Comparison of ENCODE assay signal across 1 cellular context in genomic region chr9:85741875-85742629, GRCh38.
TF ChIP-seq lines count a peak whose summit lies in the region.

Gene AGTPBP1, minus strand, starts transcription at chr9:85741954. Its CDS starts 29,421 bp downstream, at chr9:85712533.

TF ChIP-seq in K562, 482 proteins besides CTCF, POLR2A, EP300 and RAD21 (continued from another document and continues in another):
- TF ChIP-seq ZMIZ1 (IDR thresholded peaks at IDR 0.05; ENCODE audit: low read depth in 2 of 2, low read length in 2 of 2) (no peak), SIN3B (IDR thresholded peaks at IDR 0.05; ENCODE audit: low read depth) (no peak), MEF2A (IDR thresholded peaks at IDR 0.05; ENCODE audit: control insufficient read depth, low read depth, low read length) (no peak), CBX5 (IDR thresholded peaks at IDR 0.05; ENCODE audit: borderline replicate concordance, low read depth) (no peak), SMARCA4 (IDR thresholded peaks at IDR 0.05) (no peak), ARID1B (IDR thresholded peaks at IDR 0.05) (no peak), FIP1L1 (IDR thresholded peaks at IDR 0.05; ENCODE audit: low read depth, low read length, poor library complexity, severe bottlenecking) (no peak), SREBF1 (IDR thresholded peaks at IDR 0.05; ENCODE audit: borderline replicate concordance, low read depth, low read length) (no peak), RB1 (IDR thresholded peaks at IDR 0.05; ENCODE audit: low read depth) (peak; percentile 67; the same call in 1 of the 2 replicates), ZC3H11A (IDR thresholded peaks at IDR 0.05; ENCODE audit: low read depth, low read length) (no peak), CTBP1 (IDR thresholded peaks at IDR 0.05; ENCODE audit: borderline replicate concordance) (peak; percentile 96), E2F6 (IDR thresholded peaks at IDR 0.05; ENCODE audit: borderline replicate concordance in 1 of 2, extremely low read depth in 1 of 2, insufficient read depth in 1 of 2, insufficient read length in 1 of 2, low read depth in 1 of 2, low read length in 1 of 2, poor library complexity in 1 of 2, severe bottlenecking in 1 of 2) (peak; percentile 30 to 68), HINFP (tag; conservative IDR thresholded peaks at IDR 0.05; ENCODE audit: low read depth) (no peak), ATF1 (CRISPR knock-in tag; IDR thresholded peaks at IDR 0.05) (no peak), ATF1 (tag; IDR thresholded peaks at IDR 0.05) (peak; percentile 60), PTBP1 (IDR thresholded peaks at IDR 0.05; ENCODE audit: low read depth, low read length) (no peak), SNIP1 (IDR thresholded peaks at IDR 0.05; ENCODE audit: low read depth) (no peak), SMC3 (conservative IDR thresholded peaks at IDR 0.05; ENCODE audit: insufficient read depth, low read depth, low read length) (no peak), MTA2 (IDR thresholded peaks at IDR 0.05; ENCODE audit: low read depth) (no peak), MEF2D (tag; conservative IDR thresholded peaks at IDR 0.05; ENCODE audit: low read depth) (no peak), MBD2 (IDR thresholded peaks at IDR 0.05; ENCODE audit: borderline replicate concordance, low read depth) (no peak), PCBP1 (IDR thresholded peaks at IDR 0.05; ENCODE audit: low read depth, low read length, poor library complexity, severe bottlenecking) (no peak), ZFPM2 (CRISPR knock-in tag; IDR thresholded peaks at IDR 0.05) (no peak), ID3 (CRISPR knock-in tag; IDR thresholded peaks at IDR 0.05) (no peak), ID3 (tag; IDR thresholded peaks at IDR 0.05) (no peak), ZNF764 (CRISPR knock-in tag; IDR thresholded peaks at IDR 0.05; ENCODE audit: low read depth) (no peak), FOXP4 (CRISPR knock-in tag; IDR thresholded peaks at IDR 0.05; ENCODE audit: borderline replicate concordance) (no peak), TARDBP (IDR thresholded peaks at IDR 0.05) (no peak), POLR2G (IDR thresholded peaks at IDR 0.05; ENCODE audit: low read depth, low read length) (no peak; the same call in 1 of the 2 replicates), ARHGAP35 (IDR thresholded peaks at IDR 0.05; ENCODE audit: partially characterized antibody) (no peak), ZNF444 (CRISPR knock-in tag; IDR thresholded peaks at IDR 0.05) (peak; percentile 71), E4F1 (CRISPR knock-in tag; IDR thresholded peaks at IDR 0.05; ENCODE audit: borderline replicate concordance) (no peak), MYBL2 (IDR thresholded peaks at IDR 0.05; ENCODE audit: low read depth) (no peak), MYBL2 (CRISPR knock-in tag; IDR thresholded peaks at IDR 0.05; ENCODE audit: borderline replicate concordance) (no peak), ZBTB7A (IDR thresholded peaks at IDR 0.05; ENCODE audit: borderline replicate concordance, control insufficient read depth, low read depth, low read length) (peak; percentile 34; the same call in 1 of the 2 replicates), TCFL5 (CRISPR knock-in tag; conservative IDR thresholded peaks at IDR 0.05) (no peak), CBFA2T2 (conservative IDR thresholded peaks at IDR 0.05) (no peak), ZNF551 (CRISPR knock-in tag; IDR thresholded peaks at IDR 0.05) (no peak), L3MBTL2 (IDR thresholded peaks at IDR 0.05) (peak; percentile 48; the same call in 1 of the 2 replicates), AFF1 (IDR thresholded peaks at IDR 0.05; ENCODE audit: low read depth in 1 of 2, partially characterized antibody in 2 of 2) (no peak), FOXO4 (CRISPR knock-in tag; IDR thresholded peaks at IDR 0.05) (no peak), ZBTB11 (CRISPR knock-in tag; IDR thresholded peaks at IDR 0.05) (no peak), TAF7 (tag; IDR thresholded peaks at IDR 0.05) (no peak), SP2 (IDR thresholded peaks at IDR 0.05; ENCODE audit: extremely low read depth, low read depth, low read length, poor library complexity, severe bottlenecking) (no peak), SETDB1 (IDR thresholded peaks at IDR 0.05; ENCODE audit: low read length) (no peak), ZNF77 (CRISPR knock-in tag; IDR thresholded peaks at IDR 0.05) (no peak)
